In genomic region chr11:133403900-133404299, GRCh38 we compare ENCODE assay signal across 10 cellular contexts.
DNase-seq lines count a peak whose midpoint lies in the region; TF ChIP-seq lines count a peak whose summit lies in the region.
"Had no signal": no experiment of that assay in that cellular context is flagged by ENCODE, and none has a peak within 500 bp of the region (broad histone marks: within the 10 kb centered on the region; RNA-seq: fewer than 3 reads in every experiment).

No MANE protein-coding gene starts in this region.

- no peak overlapping the region for H3K4me2 ChIP-seq in OCI-LY3 (ENCODE audit: low read length)

- peaks cover 18% of the 10 kb centered on the region for H3K9me3 Mint-ChIP-seq in Calu3 (ENCODE audit: low read depth, unreplicated experiment)
- H3K9me3 Mint-ChIP-seq: activated CD4-positive, alpha-beta T cell treated with anti-CD3 and anti-CD28 coated beads, Interleukin-2, amount 10 ng/mL, durations not matched to agents 24 days and 14 days had no signal

- H2AFZ ChIP-seq in OCI-LY3 (ENCODE audit: low read depth, low read length) = no peak overlapping the region

- intact Hi-C loops in Calu3 (cut with micrococcal nuclease; ENCODE audit: unreplicated experiment) = no loop called here

- no peaks in the 10 kb centered on the region for H3K36me3 Mint-ChIP-seq in Calu3 (ENCODE audit: insufficient read depth, unreplicated experiment)

- H3K4me1 Mint-ChIP-seq in Calu3 (ENCODE audit: low read depth, unreplicated experiment) = no peaks in the 10 kb centered on the region
- H3K4me1 Mint-ChIP-seq: activated CD4-positive, alpha-beta T cell treated with anti-CD3 and anti-CD28 coated beads, Interleukin-2, amount 10 ng/mL, durations not matched to agents 24 days and 14 days had no signal

- CTCF ChIA-PET in Calu3 (lab: Charles Lee) = no interaction called here

- no peaks in the 10 kb centered on the region for H4K20me1 ChIP-seq in OCI-LY3 (ENCODE audit: insufficient read depth, low read length)

- H3K79me2 ChIP-seq in OCI-LY3 (ENCODE audit: low read length) = no peaks in the 10 kb centered on the region

- H3K4me3 ChIP-seq in H7 (ENCODE audit: insufficient read depth, low read depth, low read length) = no peak overlapping the region
- H3K4me3 ChIP-seq in OCI-LY3 (ENCODE audit: low read length) = no peak overlapping the region

- no peak overlapping the region for H3K27ac ChIP-seq in OCI-LY3 (ENCODE audit: low read length)

- no peak overlapping the region for H3K4me3 Mint-ChIP-seq in Calu3 (ENCODE audit: low read depth, unreplicated experiment)
- H3K4me3 Mint-ChIP-seq: activated CD4-positive, alpha-beta T cell treated with anti-CD3 and anti-CD28 coated beads, Interleukin-2, amount 10 ng/mL, durations not matched to agents 24 days and 14 days had no signal

- H3K27ac Mint-ChIP-seq in Calu3 (ENCODE audit: unreplicated experiment) = no peak overlapping the region
- H3K27ac Mint-ChIP-seq: activated CD4-positive, alpha-beta T cell treated with anti-CD3 and anti-CD28 coated beads, Interleukin-2, amount 10 ng/mL, durations not matched to agents 24 days and 14 days had no signal

- H3K27me3 ChIP-seq in H7 (ENCODE audit: control insufficient read depth, insufficient read depth, low read length) = no peaks in the 10 kb centered on the region
- H3K27me3 ChIP-seq in OCI-LY3 (ENCODE audit: low read depth, low read length) = no peaks in the 10 kb centered on the region

- BruUV-seq in Calu3 (replicated peaks; lab: Mats Ljungman, UMichigan) = no TSS peak

- no peaks in the 10 kb centered on the region for H3K4me1 ChIP-seq in OCI-LY3 (ENCODE audit: low read length)

- H3K9ac ChIP-seq in OCI-LY3 (ENCODE audit: low read length) = no peak overlapping the region

- no peaks in the 10 kb centered on the region for H3K27me3 Mint-ChIP-seq in Calu3 (ENCODE audit: unreplicated experiment)
- H3K27me3 Mint-ChIP-seq: activated CD4-positive, alpha-beta T cell treated with anti-CD3 and anti-CD28 coated beads, Interleukin-2, amount 10 ng/mL, durations not matched to agents 24 days and 14 days had no signal

- H3K36me3 ChIP-seq in H7 (replicated peaks; ENCODE audit: control insufficient read depth, insufficient read depth, low read length) (no peaks in the 10 kb centered on the region), OCI-LY3 (replicated peaks; ENCODE audit: low read depth, low read length) (no peaks in the 10 kb centered on the region)

- DNase-seq in NCI-H1105 treated with DMSO at 0.1 percent for 48 hours (lab: John Stamatoyannopoulos, UW) (peak; percentile 11), NCI-H1105 (lab: John Stamatoyannopoulos, UW) (no peak), H7 (peak; percentile 56), iPS-NIHi11 (ENCODE audit: low spot score) (peak; percentile 23), Calu3 (no peak), T-helper 9 cell (no peak), RPMI8226 (no peak)
- DNase-seq: activated CD4-positive, alpha-beta T cell treated with anti-CD3 and anti-CD28 coated beads, Interleukin-2, amount 10 ng/mL, durations not matched to agents 24 days and 14 days; occipital lobe had no signal

- TF ChIP-seq CTCF in OCI-LY3 (IDR thresholded peaks at IDR 0.05; ENCODE audit: low read depth, low read length) (peak; percentile 32), Calu3 (IDR thresholded peaks at IDR 0.05; ENCODE audit: unreplicated experiment) (no peak)

- no peaks in the 10 kb centered on the region for H3K9me3 ChIP-seq in OCI-LY3 (ENCODE audit: insufficient read depth, low read length)

Comparison
In these comparisons a context has a peak if more than half of its experiments do, and no peak if none do; other contexts are left out.
1. DNase-seq: peak in NCI-H1105 treated with DMSO at 0.1 percent for 48 hours (single experiment), H7 (single experiment) and iPS-NIHi11 (single experiment); none in NCI-H1105 (single experiment), Calu3 (single experiment), T-helper 9 cell (single experiment) and RPMI8226 (single experiment).